Comparison of ENCODE assay signal across 1 cellular context in genomic region chr4:128287871-128288688, GRCh38.
TF ChIP-seq lines count a peak whose summit lies in the region.

No MANE protein-coding gene starts in this region.

TF ChIP-seq in K562, 482 proteins besides CTCF, POLR2A, EP300 and RAD21 (continued from another document and continues in another):
- TF ChIP-seq ZBTB49 (CRISPR knock-in tag; IDR thresholded peaks at IDR 0.05; ENCODE audit: borderline replicate concordance), result no peak
- TF ChIP-seq ZNF175 (CRISPR knock-in tag; IDR thresholded peaks at IDR 0.05; ENCODE audit: low read depth), result no peak
- TF ChIP-seq SRSF9 (IDR thresholded peaks at IDR 0.05; ENCODE audit: borderline replicate concordance, low read depth, low read length), result no peak
- TF ChIP-seq MAZ (CRISPR knock-in tag; conservative IDR thresholded peaks at IDR 0.05 in 1 of 2, IDR thresholded peaks at IDR 0.05 in 1 of 2), result peak; percentile 99 to 100
- TF ChIP-seq ZNF75A (CRISPR knock-in tag; IDR thresholded peaks at IDR 0.05), result no peak
- TF ChIP-seq ZNF778 (CRISPR knock-in tag; IDR thresholded peaks at IDR 0.05), result no peak
- no peak for TF ChIP-seq NFE2 (IDR thresholded peaks at IDR 0.05; ENCODE audit: low read depth)
- TF ChIP-seq ZNF449 (CRISPR knock-in tag; IDR thresholded peaks at IDR 0.05), result no peak
- peak; percentile 52 for TF ChIP-seq U2AF1 (optimal IDR thresholded peaks at IDR 0.05; ENCODE audit: low read depth, low read length)
- TF ChIP-seq ZNF280A (IDR thresholded peaks at IDR 0.05; ENCODE audit: low read depth, partially characterized antibody), result no peak
- TF ChIP-seq TEAD4 (IDR thresholded peaks at IDR 0.05; ENCODE audit: low read length), result peak; percentile 47
- no peak for TF ChIP-seq TEAD4 (CRISPR knock-in tag; IDR thresholded peaks at IDR 0.05; ENCODE audit: borderline replicate concordance)
- 0 out of 2 replicates have a peak, but pooled peaks have one; percentile 6 for TF ChIP-seq ZBTB12 (CRISPR knock-in tag; IDR thresholded peaks at IDR 0.05)
- no peak for TF ChIP-seq GTF2E2 (tag; IDR thresholded peaks at IDR 0.05)
- TF ChIP-seq SOX6 (IDR thresholded peaks at IDR 0.05), result peak; percentile 82
- TF ChIP-seq FOXK1 (CRISPR knock-in tag; IDR thresholded peaks at IDR 0.05; ENCODE audit: borderline replicate concordance), result no peak
- no peak for TF ChIP-seq ZNF79 (CRISPR knock-in tag; IDR thresholded peaks at IDR 0.05; ENCODE audit: low read depth)
- TF ChIP-seq ARID1B (IDR thresholded peaks at IDR 0.05), result peak; percentile 52
- TF ChIP-seq PHF8 (IDR thresholded peaks at IDR 0.05; ENCODE audit: borderline replicate concordance, low read length), result peak; percentile 66
- TF ChIP-seq BRF2 (IDR thresholded peaks at IDR 0.05; ENCODE audit: borderline replicate concordance, insufficient read depth, insufficient read length), result no peak
- TF ChIP-seq ZNF134 (CRISPR knock-in tag; conservative IDR thresholded peaks at IDR 0.05), result no peak
- TF ChIP-seq HMG20A (CRISPR knock-in tag; conservative IDR thresholded peaks at IDR 0.05), result no peak
- peak; percentile 94 for TF ChIP-seq EP400 (IDR thresholded peaks at IDR 0.05)
- no peak for TF ChIP-seq ARID4B (CRISPR knock-in tag; IDR thresholded peaks at IDR 0.05)
- 0 out of 2 replicates have a peak, but pooled peaks have one; percentile 62 for TF ChIP-seq CGGBP1 (CRISPR knock-in tag; IDR thresholded peaks at IDR 0.05)
- no peak for TF ChIP-seq ZKSCAN8 (CRISPR knock-in tag; IDR thresholded peaks at IDR 0.05)
- no peak for TF ChIP-seq MCM7 (IDR thresholded peaks at IDR 0.05)
- 0 out of 2 replicates have a peak, but pooled peaks have one; percentile 39 for TF ChIP-seq MBD2 (IDR thresholded peaks at IDR 0.05; ENCODE audit: borderline replicate concordance, low read depth)
- TF ChIP-seq HMG20B (CRISPR knock-in tag; IDR thresholded peaks at IDR 0.05), result no peak
- no peak for TF ChIP-seq MTA2 (IDR thresholded peaks at IDR 0.05; ENCODE audit: low read depth)
- TF ChIP-seq MGA (IDR thresholded peaks at IDR 0.05), result peak; percentile 96
- TF ChIP-seq ZNF551 (CRISPR knock-in tag; IDR thresholded peaks at IDR 0.05), result no peak
- no peak for TF ChIP-seq PPARD (CRISPR knock-in tag; IDR thresholded peaks at IDR 0.05)
- no peak for TF ChIP-seq NUFIP1 (IDR thresholded peaks at IDR 0.05; ENCODE audit: partially characterized antibody)
- no peak for TF ChIP-seq STAG1 (CRISPR knock-in tag; IDR thresholded peaks at IDR 0.05; ENCODE audit: borderline replicate concordance)
- TF ChIP-seq PHB (CRISPR knock-in tag; IDR thresholded peaks at IDR 0.05), result 0 out of 2 replicates have a peak, but pooled peaks have one; percentile 54
